Comparison of ENCODE assay signal across 2 cellular contexts in the genomic region with DNA sequence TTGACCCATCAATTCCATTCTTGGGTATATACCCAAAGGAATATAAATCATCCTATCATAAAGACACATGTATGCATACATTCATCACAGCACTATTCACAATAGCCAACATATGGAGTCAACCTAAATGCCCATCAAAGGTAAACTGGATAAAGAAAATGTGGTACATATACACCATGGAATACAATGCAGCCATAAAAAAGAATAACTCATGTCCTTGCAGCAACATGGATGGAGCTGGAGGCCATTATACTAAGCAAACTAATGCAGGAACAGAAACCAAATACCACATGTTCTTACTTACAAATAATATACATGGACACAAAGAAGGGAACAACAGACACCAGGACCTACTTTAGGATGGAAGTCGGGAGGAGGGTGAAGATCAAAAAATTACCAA.
TF ChIP-seq lines count a peak whose summit lies in the region.

No MANE protein-coding gene starts in this region.

TF ChIP-seq in SK-N-SH, 30 proteins besides CTCF, POLR2A, EP300 and RAD21 (continued from another document):
- no peak for TF ChIP-seq TEAD4 (IDR thresholded peaks at IDR 0.05; ENCODE audit: borderline replicate concordance, insufficient read depth)
- TF ChIP-seq SMC3 (IDR thresholded peaks at IDR 0.05; ENCODE audit: low read depth, low read length): no peak
- TF ChIP-seq, protein P1, sequence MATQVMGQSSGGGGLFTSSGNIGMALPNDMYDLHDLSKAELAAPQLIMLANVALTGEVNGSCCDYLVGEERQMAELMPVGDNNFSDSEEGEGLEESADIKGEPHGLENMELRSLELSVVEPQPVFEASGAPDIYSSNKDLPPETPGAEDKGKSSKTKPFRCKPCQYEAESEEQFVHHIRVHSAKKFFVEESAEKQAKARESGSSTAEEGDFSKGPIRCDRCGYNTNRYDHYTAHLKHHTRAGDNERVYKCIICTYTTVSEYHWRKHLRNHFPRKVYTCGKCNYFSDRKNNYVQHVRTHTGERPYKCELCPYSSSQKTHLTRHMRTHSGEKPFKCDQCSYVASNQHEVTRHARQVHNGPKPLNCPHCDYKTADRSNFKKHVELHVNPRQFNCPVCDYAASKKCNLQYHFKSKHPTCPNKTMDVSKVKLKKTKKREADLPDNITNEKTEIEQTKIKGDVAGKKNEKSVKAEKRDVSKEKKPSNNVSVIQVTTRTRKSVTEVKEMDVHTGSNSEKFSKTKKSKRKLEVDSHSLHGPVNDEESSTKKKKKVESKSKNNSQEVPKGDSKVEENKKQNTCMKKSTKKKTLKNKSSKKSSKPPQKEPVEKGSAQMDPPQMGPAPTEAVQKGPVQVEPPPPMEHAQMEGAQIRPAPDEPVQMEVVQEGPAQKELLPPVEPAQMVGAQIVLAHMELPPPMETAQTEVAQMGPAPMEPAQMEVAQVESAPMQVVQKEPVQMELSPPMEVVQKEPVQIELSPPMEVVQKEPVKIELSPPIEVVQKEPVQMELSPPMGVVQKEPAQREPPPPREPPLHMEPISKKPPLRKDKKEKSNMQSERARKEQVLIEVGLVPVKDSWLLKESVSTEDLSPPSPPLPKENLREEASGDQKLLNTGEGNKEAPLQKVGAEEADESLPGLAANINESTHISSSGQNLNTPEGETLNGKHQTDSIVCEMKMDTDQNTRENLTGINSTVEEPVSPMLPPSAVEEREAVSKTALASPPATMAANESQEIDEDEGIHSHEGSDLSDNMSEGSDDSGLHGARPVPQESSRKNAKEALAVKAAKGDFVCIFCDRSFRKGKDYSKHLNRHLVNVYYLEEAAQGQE (IDR thresholded peaks at IDR 0.05; ENCODE audit: low read depth, low read length): no peak
- TF ChIP-seq, protein P2, sequence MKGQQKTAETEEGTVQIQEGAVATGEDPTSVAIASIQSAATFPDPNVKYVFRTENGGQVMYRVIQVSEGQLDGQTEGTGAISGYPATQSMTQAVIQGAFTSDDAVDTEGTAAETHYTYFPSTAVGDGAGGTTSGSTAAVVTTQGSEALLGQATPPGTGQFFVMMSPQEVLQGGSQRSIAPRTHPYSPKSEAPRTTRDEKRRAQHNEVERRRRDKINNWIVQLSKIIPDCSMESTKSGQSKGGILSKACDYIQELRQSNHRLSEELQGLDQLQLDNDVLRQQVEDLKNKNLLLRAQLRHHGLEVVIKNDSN (IDR thresholded peaks at IDR 0.05; ENCODE audit: borderline replicate concordance, low read depth): no peak
- no peak for TF ChIP-seq RFX5 (IDR thresholded peaks at IDR 0.05; ENCODE audit: low read length)
- no peak for TF ChIP-seq MXI1 (IDR thresholded peaks at IDR 0.05; ENCODE audit: low read depth, low read length)
- no peak for TF ChIP-seq FOXJ3 (CRISPR knock-in tag; IDR thresholded peaks at IDR 0.05)
- TF ChIP-seq EZH2phosphoT487 (IDR thresholded peaks at IDR 0.05; ENCODE audit: borderline replicate concordance, low read depth): no peak

TF ChIP-seq in K562, 482 proteins besides CTCF, POLR2A, EP300 and RAD21 (continued from another document):
- TF ChIP-seq, protein P3, sequence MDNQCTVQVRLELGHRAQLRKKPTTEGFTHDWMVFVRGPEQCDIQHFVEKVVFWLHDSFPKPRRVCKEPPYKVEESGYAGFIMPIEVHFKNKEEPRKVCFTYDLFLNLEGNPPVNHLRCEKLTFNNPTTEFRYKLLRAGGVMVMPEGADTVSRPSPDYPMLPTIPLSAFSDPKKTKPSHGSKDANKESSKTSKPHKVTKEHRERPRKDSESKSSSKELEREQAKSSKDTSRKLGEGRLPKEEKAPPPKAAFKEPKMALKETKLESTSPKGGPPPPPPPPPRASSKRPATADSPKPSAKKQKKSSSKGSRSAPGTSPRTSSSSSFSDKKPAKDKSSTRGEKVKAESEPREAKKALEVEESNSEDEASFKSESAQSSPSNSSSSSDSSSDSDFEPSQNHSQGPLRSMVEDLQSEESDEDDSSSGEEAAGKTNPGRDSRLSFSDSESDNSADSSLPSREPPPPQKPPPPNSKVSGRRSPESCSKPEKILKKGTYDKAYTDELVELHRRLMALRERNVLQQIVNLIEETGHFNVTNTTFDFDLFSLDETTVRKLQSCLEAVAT (IDR thresholded peaks at IDR 0.05): no peak
- TF ChIP-seq PHB (CRISPR knock-in tag; IDR thresholded peaks at IDR 0.05) (no peak), XRCC3 (IDR thresholded peaks at IDR 0.05) (no peak)
TF ChIP-seq in K562: peak in this region for 1.
